8 cellular contexts compared by ENCODE assay signal in genomic region chr5:177497297-177498012, GRCh38. TPM values are rescaled to one million over a fixed set of nuclear protein-coding genes. Genes with fewer than 3 reads are reported as not detected.
DNase-seq lines count a peak whose midpoint lies in the region; ATAC-seq and TF ChIP-seq lines count a peak whose summit lies in the region.

TSS of gene PDLIM7 (minus strand) at chr5:177497604. CDS start at chr5:177496512, 1,092 bp downstream.

- CTCF ChIA-PET in BJ (lab: Yijun Ruan, JAX), result interaction anchor here (0.7 to 8.2 kb wide), 10 partner anchors 12 to 188 kb away, joined by 3 to 85 read pairs (median 5); no protein-coding TSS in a partner anchor

- POLR2A ChIA-PET in BJ (lab: Charles Lee), result interaction anchor here (0.6 to 1.0 kb wide), 10 partner anchors 17 to 188 kb away, joined by 3 to 10 read pairs (median 4); partner anchors contain the start of genes B4GALT7 and DDX41

- peak; percentile 89 for DNase-seq in BJ (ENCODE audit: low read depth)
- DNase-seq in GM19240 (ENCODE audit: insufficient read length, low spot score), result peak; percentile 93
- DNase-seq in NCI-H526 (lab: John Stamatoyannopoulos, UW), result peak; percentile 81 to 93
- DNase-seq in activated CD4-positive, alpha-beta T cell treated with anti-CD3 and anti-CD28 coated beads for 48 hours, result peak; percentile 97
- DNase-seq in coronary artery (ENCODE audit: low spot score), result peak; percentile 97
- DNase-seq in left kidney (ENCODE audit: low read depth, low spot score), result peak; percentile 99
- peak; percentile 95 to 98 for DNase-seq in stimulated activated CD4-positive, alpha-beta T cell treated with anti-CD3 and anti-CD28 coated beads, Interleukin-2, amount 100 ng/mL, for 24 hours

- H3K4me3 ChIP-seq in BJ (ENCODE audit: low read depth, low read length) (peak within 1 kb of the TSS; percentile 86), coronary artery (peak within 1 kb of the TSS; percentile 98)

- peak within 1 kb of the TSS; percentile 91 to 100 for H3K27ac ChIP-seq in coronary artery

- peaks cover 25% of the 10 kb centered on the region for H3K36me3 ChIP-seq in BJ (ENCODE audit: control insufficient read depth, insufficient read depth, low read length)

- H3K27me3 ChIP-seq in BJ (ENCODE audit: control insufficient read depth, insufficient read depth, low read length), result no peaks in the 10 kb centered on the region

- TF ChIP-seq CTCF in BJ (IDR thresholded peaks at IDR 0.05; ENCODE audit: insufficient read depth, low read depth, low read length), result peak; percentile 45
- TF ChIP-seq CTCF in coronary artery (IDR thresholded peaks at IDR 0.05), result no peak

- ATAC-seq in HG03460 (IDR thresholded peaks at IDR 0.05; ENCODE audit: unreplicated experiment), result peak; percentile 74

RNA-seq across cellular contexts. Expression of gene PDLIM7, which starts in this region (rescaled TPM):
- polyA plus RNA-seq in BJ (2011; rRNA removed), result 344 and 624 TPM in 2 replicates
- polyA minus RNA-seq in BJ (2011; rRNA and poly(A)+ RNA removed), result 184 and 206 TPM in 2 replicates

Comparison
In these comparisons a context has a peak if more than half of its experiments do, and no peak if none do; other contexts are left out.
1. Peak in every context shown above with its lines: DNase-seq, ATAC-seq, H3K4me3 ChIP-seq and H3K27ac ChIP-seq.